Comparison of ENCODE assay signal across 1 cellular context in the genomic region with DNA sequence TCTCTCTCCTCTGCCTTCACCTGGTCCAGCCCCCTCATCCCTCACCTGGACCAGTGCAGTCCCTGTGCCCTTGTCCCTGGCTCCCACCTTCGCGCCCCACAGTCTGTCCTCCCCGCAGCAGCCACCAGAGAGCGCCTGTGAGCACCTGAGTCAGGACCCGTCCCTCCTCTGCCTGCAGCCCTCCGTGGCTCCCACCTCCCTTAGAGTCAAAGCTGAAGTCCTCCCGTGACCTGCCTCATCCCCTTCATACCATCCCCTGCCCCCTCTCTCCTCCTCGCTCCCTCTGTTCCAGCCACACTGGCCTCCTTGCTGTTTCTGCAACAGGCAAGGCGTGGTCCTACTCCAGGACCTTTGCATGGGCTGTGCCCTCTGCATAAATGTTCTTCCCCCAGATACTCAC.
TF ChIP-seq lines count a peak whose summit lies in the region.

No MANE protein-coding gene starts in this region.

TF ChIP-seq in WTC11, 78 proteins besides CTCF, POLR2A, EP300 and RAD21 (continued from another document):
- TF ChIP-seq, protein P1, sequence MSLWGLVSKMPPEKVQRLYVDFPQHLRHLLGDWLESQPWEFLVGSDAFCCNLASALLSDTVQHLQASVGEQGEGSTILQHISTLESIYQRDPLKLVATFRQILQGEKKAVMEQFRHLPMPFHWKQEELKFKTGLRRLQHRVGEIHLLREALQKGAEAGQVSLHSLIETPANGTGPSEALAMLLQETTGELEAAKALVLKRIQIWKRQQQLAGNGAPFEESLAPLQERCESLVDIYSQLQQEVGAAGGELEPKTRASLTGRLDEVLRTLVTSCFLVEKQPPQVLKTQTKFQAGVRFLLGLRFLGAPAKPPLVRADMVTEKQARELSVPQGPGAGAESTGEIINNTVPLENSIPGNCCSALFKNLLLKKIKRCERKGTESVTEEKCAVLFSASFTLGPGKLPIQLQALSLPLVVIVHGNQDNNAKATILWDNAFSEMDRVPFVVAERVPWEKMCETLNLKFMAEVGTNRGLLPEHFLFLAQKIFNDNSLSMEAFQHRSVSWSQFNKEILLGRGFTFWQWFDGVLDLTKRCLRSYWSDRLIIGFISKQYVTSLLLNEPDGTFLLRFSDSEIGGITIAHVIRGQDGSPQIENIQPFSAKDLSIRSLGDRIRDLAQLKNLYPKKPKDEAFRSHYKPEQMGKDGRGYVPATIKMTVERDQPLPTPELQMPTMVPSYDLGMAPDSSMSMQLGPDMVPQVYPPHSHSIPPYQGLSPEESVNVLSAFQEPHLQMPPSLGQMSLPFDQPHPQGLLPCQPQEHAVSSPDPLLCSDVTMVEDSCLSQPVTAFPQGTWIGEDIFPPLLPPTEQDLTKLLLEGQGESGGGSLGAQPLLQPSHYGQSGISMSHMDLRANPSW (CRISPR knock-in tag; conservative IDR thresholded peaks at IDR 0.05; ENCODE audit: low read depth) = no peak
